ENCODE assay signal across 8 cellular contexts in the genomic region with DNA sequence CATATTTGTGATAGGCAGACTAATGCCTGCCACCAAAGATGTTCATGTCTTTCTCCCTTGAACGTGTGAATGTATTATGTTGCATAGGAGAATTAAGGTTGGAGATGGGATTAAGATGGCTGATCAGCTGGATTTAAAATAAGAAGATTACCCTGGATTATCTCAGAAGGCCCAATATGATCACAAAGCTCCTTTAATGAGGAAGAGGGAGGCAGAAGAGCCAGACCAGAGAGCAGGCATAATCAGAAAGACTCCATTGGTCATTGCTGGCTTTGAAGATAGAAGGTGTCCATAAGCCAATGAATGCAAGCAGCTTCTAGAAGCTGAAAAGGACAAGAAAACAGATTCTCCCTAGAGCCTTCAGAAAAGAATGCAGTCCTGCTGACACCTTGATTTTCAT.
"Had no signal": no experiment of that assay in that cellular context is flagged by ENCODE, and none has a peak within 500 bp of the region (broad histone marks: within the 10 kb centered on the region; RNA-seq: fewer than 3 reads in every experiment).

No MANE protein-coding gene starts in this region.

- H3K27ac Mint-ChIP-seq: GM23338, H9 had no signal

- DNase-seq: H9, HCEC 1CT, IMR-90 had no signal

- H3K4me3 Mint-ChIP-seq: GM23338, H9 had no signal

- FAIRE-seq: H1, H54, HTR-8/SVneo, K562 had no signal

- H3K9me3 Mint-ChIP-seq: GM23338, H9 had no signal

- H3K4me3 ChIP-seq: GM23338, K562 had no signal

- H3K4me1 Mint-ChIP-seq: GM23338, H9 had no signal

- H3K4me2 ChIP-seq: GM23338 had no signal

- ATAC-seq: GM23338, K562 had no signal

- H2AFZ ChIP-seq: GM23338 had no signal
